In the genomic region with DNA sequence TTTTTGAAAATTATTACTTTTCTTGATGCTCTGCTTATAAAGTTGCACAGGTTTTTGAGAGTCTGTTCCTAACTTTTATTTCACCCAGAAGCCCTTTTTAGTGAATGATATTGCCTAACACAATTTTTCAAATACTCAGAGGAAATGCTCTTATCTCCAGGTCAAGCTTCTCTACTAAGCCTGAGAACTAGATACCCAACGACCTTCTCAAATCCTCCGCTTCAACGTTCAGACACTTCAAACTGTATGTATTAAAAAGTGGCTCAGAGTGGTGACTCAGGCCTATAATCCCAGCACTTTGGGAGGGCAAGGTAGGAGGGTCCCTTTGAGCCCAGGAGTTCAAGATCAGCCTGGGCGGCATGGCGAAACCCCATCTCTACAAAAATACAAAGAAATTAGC, we compare ENCODE assay signal across 23 cellular contexts.
DNase-seq lines count a peak whose midpoint lies in the region; ATAC-seq and TF ChIP-seq lines count a peak whose summit lies in the region.
"Had no signal": no experiment of that assay in that cellular context is flagged by ENCODE, and none has a peak within 500 bp of the region (broad histone marks: within the 10 kb centered on the region; RNA-seq: fewer than 3 reads in every experiment).

No MANE protein-coding gene starts in this region.

- H3K9me3 ChIP-seq in cardiac muscle cell (ENCODE audit: low read depth): no peaks in the 10 kb centered on the region
- peaks cover 0 to 14% (median 3%) of the 10 kb centered on the region in 12 donors for H3K9me3 ChIP-seq in heart left ventricle
- peaks cover 0 to 17% of the 10 kb centered on the region in 2 donors for H3K9me3 ChIP-seq in left lung

- peaks cover 6% of the 10 kb centered on the region for H3K36me3 ChIP-seq in cardiac muscle cell
- peaks cover 0 to 33% (median 9%) of the 10 kb centered on the region in 9 donors for H3K36me3 ChIP-seq in heart left ventricle
- H3K36me3 ChIP-seq in left lung: peaks cover 0 to 38% of the 10 kb centered on the region in 2 donors

- H3K4me3 ChIP-seq in cardiac muscle cell (no peak overlapping the region), heart left ventricle (no peak overlapping the region), left lung (no peak overlapping the region)
- H3K4me3 ChIP-seq: PC-9 had no signal

- peak overlapping the region; percentile 38 for H3K27ac ChIP-seq in cardiac muscle cell
- no peak overlapping the region for H3K27ac ChIP-seq in heart left ventricle
- H3K27ac ChIP-seq in left lung: no peak overlapping the region
- H3K27ac ChIP-seq: C4-2B, PC-9 had no signal

- H3K27me3 ChIP-seq in cardiac muscle cell (no peaks in the 10 kb centered on the region), heart left ventricle (no peaks in the 10 kb centered on the region), left lung (no peaks in the 10 kb centered on the region)

- ATAC-seq in heart left ventricle: no peak
- ATAC-seq in left lung: peak; percentile 50
- ATAC-seq in GM18868 (IDR thresholded peaks at IDR 0.05; ENCODE audit: unreplicated experiment): no peak
- ATAC-seq in HG02678 (IDR thresholded peaks at IDR 0.05; ENCODE audit: unreplicated experiment): no peak
- ATAC-seq: HCT116 had no signal

- 62 to 69% (median 66%) methylated on average over 5 of the region's 5 CpGs for WGBS in heart left ventricle, 4 donors

- intact Hi-C loops in heart left ventricle (cut with DNase I): no loop called here
- intact Hi-C loops in left lung (cut with DNase I): no loop called here

- TF ChIP-seq POLR2A in heart left ventricle (IDR thresholded peaks at IDR 0.05): no peak

- peak; percentile 9 to 35 for DNase-seq in cardiac muscle cell (ENCODE audit: low read depth in 1 of 2, low spot score in 1 of 2)
- DNase-seq in heart left ventricle: no peak
- DNase-seq in amniotic epithelial cell (ENCODE audit: low read depth): peak; percentile 79
- no peak for DNase-seq in left lung
- DNase-seq in hypothalamus (lab: John Stamatoyannopoulos, UW): no peak
- no peak for DNase-seq in occipital lobe (lab: John Stamatoyannopoulos, UW)
- DNase-seq: Calu3; CD8-positive, alpha-beta memory T cell; DMS153; GOT3; IMR-90; Karpas-422; NCI-H1694; NCI-H2081; NCI-H446; NCI-H526; PC-9; RPMI8226; SHP77 had no signal

- TF ChIP-seq CTCF in cardiac muscle cell (IDR thresholded peaks at IDR 0.05; ENCODE audit: low read depth, low read length): no peak
- TF ChIP-seq CTCF in heart left ventricle (IDR thresholded peaks at IDR 0.05): no peak
- TF ChIP-seq CTCF in left lung (IDR thresholded peaks at IDR 0.05): no peak

- H3K4me1 ChIP-seq in cardiac muscle cell (ENCODE audit: low read depth) (peaks cover 9% of the 10 kb centered on the region), heart left ventricle (peaks cover 0 to 21% (median 8%) of the 10 kb centered on the region in 12 donors), left lung (peaks cover 0 to 2% of the 10 kb centered on the region in 2 donors)

Comparison
In these comparisons a context has a peak if more than half of its experiments do, and no peak if none do; other contexts are left out.
1. DNase-seq: peak in cardiac muscle cell (2 of 2) and amniotic epithelial cell (single experiment); none in heart left ventricle (0 of 5), left lung (0 of 2), hypothalamus (0 of 51) and occipital lobe (single experiment).